ENCODE assay signal across 23 cellular contexts in the genomic region with DNA sequence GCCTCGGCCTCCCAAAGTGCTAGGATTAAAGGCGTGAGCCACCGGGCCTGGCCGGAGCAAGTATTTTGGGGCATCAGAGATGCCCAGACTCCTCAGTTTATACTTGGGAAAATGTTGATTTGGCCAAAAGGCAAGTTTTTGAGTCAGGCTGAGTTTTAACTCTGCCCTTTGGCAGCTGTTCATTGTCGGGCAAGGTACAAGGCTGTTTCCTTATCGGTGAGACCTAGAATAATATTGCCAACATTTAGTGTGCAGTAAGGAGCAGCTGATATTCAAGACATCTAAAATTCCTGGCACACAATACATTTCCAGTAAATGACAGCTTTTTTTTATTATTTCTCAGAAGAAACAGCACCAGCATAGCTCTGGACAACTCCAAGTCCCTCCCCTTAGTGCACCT.
DNase-seq lines count a peak whose midpoint lies in the region; ATAC-seq, FAIRE-seq and TF ChIP-seq lines count a peak whose summit lies in the region.
"Had no signal": no experiment of that assay in that cellular context is flagged by ENCODE, and none has a peak within 500 bp of the region (broad histone marks: within the 10 kb centered on the region; RNA-seq: fewer than 3 reads in every experiment).

No MANE protein-coding gene starts in this region.

- H3K4me3 ChIP-seq in liver (ENCODE audit: low read depth in 1 of 3, low read length in 3 of 3) (no peak overlapping the region), HepG2 (replicated peaks in 1 of 3; ENCODE audit: insufficient read depth in 1 of 3, low read depth in 2 of 3, low read length in 3 of 3) (no peak overlapping the region), osteoblast (ENCODE audit: insufficient read depth, low read length) (no peak overlapping the region), transverse colon (no peak overlapping the region)
- H3K4me3 ChIP-seq: BLaER1, HAP-1 had no signal

- WGBS in liver: 42% methylated on average over 6 of the region's 6 CpGs
- 68% methylated on average over 2 of the region's 6 CpGs for WGBS in HepG2 (ENCODE audit: low lambda C conversion rate)
- 70 to 100% methylated on average over 2 to 6 of the region's 6 CpGs for WGBS in transverse colon (ENCODE audit: low coverage in 1 of 2), 2 donors

- H3K9ac ChIP-seq in liver (ENCODE audit: low read depth in 1 of 2, low read length in 2 of 2) (no peak overlapping the region), HepG2 (ENCODE audit: insufficient read depth, low read depth, low read length) (no peak overlapping the region)
- H3K9ac ChIP-seq: BLaER1 had no signal

- H3K27me3 ChIP-seq in liver (ENCODE audit: control insufficient read depth in 4 of 4, insufficient read depth in 4 of 4, low read length in 3 of 4): no peaks in the 10 kb centered on the region
- H3K27me3 ChIP-seq in HepG2 (ENCODE audit: control insufficient read depth in 1 of 2, insufficient read depth in 2 of 2, low read length in 2 of 2): no peaks in the 10 kb centered on the region
- no peaks in the 10 kb centered on the region for H3K27me3 ChIP-seq in osteoblast (ENCODE audit: insufficient read depth, low read length)
- no peaks in the 10 kb centered on the region for H3K27me3 ChIP-seq in transverse colon
- H3K27me3 ChIP-seq: BLaER1 had no signal

- no TSS peak for BruUV-seq in HepG2 (replicated peaks; lab: Mats Ljungman, UMichigan)

- TF ChIP-seq CTCF in liver (IDR thresholded peaks at IDR 0.05; ENCODE audit: low read depth, low read length, missing input control) (no peak), HepG2 (CRISPR knock-in tag; IDR thresholded peaks at IDR 0.05) (no peak), osteoblast (IDR thresholded peaks at IDR 0.05; ENCODE audit: extremely low read depth, low read depth, low read length) (no peak), transverse colon (IDR thresholded peaks at IDR 0.05) (no peak)

- H2AFZ ChIP-seq in HepG2 (ENCODE audit: low read length): no peak overlapping the region
- H2AFZ ChIP-seq in osteoblast (ENCODE audit: low read length): no peak overlapping the region

- POLR2A ChIA-PET in HepG2 (lab: Yijun Ruan, JAX): no interaction called here

- TF ChIP-seq POLR2A in HepG2 (IDR thresholded peaks at IDR 0.05; ENCODE audit: insufficient read depth in 1 of 2, low read depth in 2 of 2, low read length in 2 of 2): no peak
- TF ChIP-seq POLR2A in transverse colon (IDR thresholded peaks at IDR 0.05): no peak

- no peak for ATAC-seq in HepG2
- peak; percentile 92 for ATAC-seq in left lobe of liver
- no peak for ATAC-seq in HG03520 (IDR thresholded peaks at IDR 0.05; ENCODE audit: unreplicated experiment)
- ATAC-seq in HG02938 (IDR thresholded peaks at IDR 0.05; ENCODE audit: unreplicated experiment): no peak
- ATAC-seq in HG03045 (IDR thresholded peaks at IDR 0.05; ENCODE audit: unreplicated experiment): no peak
- ATAC-seq: CD8-positive, alpha-beta T cell had no signal

- no peak for TF ChIP-seq EP300 in HepG2 (IDR thresholded peaks at IDR 0.05; ENCODE audit: low read depth in 2 of 2, low read length in 2 of 2)
- no peak for TF ChIP-seq EP300 in HepG2 (CRISPR knock-in tag; IDR thresholded peaks at IDR 0.05; ENCODE audit: borderline replicate concordance)
- TF ChIP-seq EP300 in transverse colon (IDR thresholded peaks at IDR 0.05; ENCODE audit: low read depth): no peak

- no peaks in the 10 kb centered on the region for H3K36me3 ChIP-seq in liver (ENCODE audit: control insufficient read depth in 4 of 4, insufficient read depth in 3 of 4, low read depth in 1 of 4, low read length in 3 of 4)
- H3K36me3 ChIP-seq in HepG2 (replicated peaks in 1 of 2; ENCODE audit: control insufficient read depth in 1 of 2, insufficient read depth in 2 of 2, low read length in 2 of 2): no peaks in the 10 kb centered on the region
- H3K36me3 ChIP-seq in osteoblast (ENCODE audit: insufficient read depth, low read length): no peaks in the 10 kb centered on the region
- no peaks in the 10 kb centered on the region for H3K36me3 ChIP-seq in transverse colon
- H3K36me3 ChIP-seq: BLaER1, HAP-1 had no signal

- DNase-seq in HepG2 (ENCODE audit: low spot score) (no peak), left lobe of liver (ENCODE audit: low spot score) (peak; percentile 70), osteoblast (ENCODE audit: insufficient read length, low spot score, missing footprints) (peak; percentile 74), transverse colon (peak; percentile 40)
- DNase-seq: Caco-2; CD4-positive, CD25-positive, alpha-beta regulatory T cell; CD8-positive, alpha-beta T cell; DMS153; DND-41; GOT3; HFFc6 had no signal

- in situ Hi-C loops in HepG2 (cut with HindIII; ENCODE audit: extremely low pct_ligation_motif_present, low pct_unique_long_range_greater_than_20kb) (no loop called here), transverse colon (cut with MboI; ENCODE audit: low pct_ligation_motif_present in 1 of 4, low pct_unique_long_range_greater_than_20kb in 1 of 4, low sequenced_read_pairs in 3 of 4) (no loop called here)

- CTCF ChIA-PET in HepG2 (lab: Yijun Ruan, JAX; ENCODE audit: low intra/inter-chr PET ratio, low total read pairs): no interaction called here

- TF ChIP-seq RAD21 in liver (IDR thresholded peaks at IDR 0.05) (peak in 1 of 2 donors; percentile 27), HepG2 (CRISPR knock-in tag; IDR thresholded peaks at IDR 0.05) (no peak)

- no peaks in the 10 kb centered on the region for H3K79me2 ChIP-seq in HepG2 (ENCODE audit: insufficient read depth, low read length)
- no peaks in the 10 kb centered on the region for H3K79me2 ChIP-seq in osteoblast (ENCODE audit: insufficient read depth, low read length)

- intact Hi-C loops in HepG2 (cut with micrococcal nuclease; ENCODE audit: unreplicated experiment): no loop called here
- intact Hi-C loops in transverse colon (cut with DNase I; ENCODE audit: low total_unique reads): no loop called here

- H4K20me1 ChIP-seq in HepG2 (ENCODE audit: insufficient read depth, low read length) (no peaks in the 10 kb centered on the region), osteoblast (ENCODE audit: insufficient read depth, low read length) (no peaks in the 10 kb centered on the region)
- H4K20me1 ChIP-seq: BLaER1 had no signal

- H3K4me1 ChIP-seq in liver (ENCODE audit: control insufficient read depth in 4 of 4, insufficient read depth in 4 of 4, low read length in 3 of 4) (peaks cover 0 to 14% (median 7%) of the 10 kb centered on the region in 4 donors), HepG2 (ENCODE audit: insufficient read depth, low read length) (peaks cover 26% of the 10 kb centered on the region), osteoblast (ENCODE audit: insufficient read depth, low read length) (no peaks in the 10 kb centered on the region), transverse colon (peaks cover 0 to 19% (median 9%) of the 10 kb centered on the region in 4 donors)
- H3K4me1 ChIP-seq: HAP-1 had no signal

- FAIRE-seq in HepG2 (lab: Jason Lieb, UNC): no peak
- FAIRE-seq: A204.1, G401.6, GM12892, H54 had no signal

- H3K27ac ChIP-seq in liver (ENCODE audit: low read depth in 1 of 2, low read length in 2 of 2) (no peak overlapping the region), HepG2 (ENCODE audit: extremely low read length, insufficient read depth, low read length) (no peak overlapping the region), osteoblast (ENCODE audit: low read depth, low read length) (no peak overlapping the region), transverse colon (peak overlapping the region in 2 of 4 donors; percentile 10 to 49)
- H3K27ac ChIP-seq: 22Rv1, BLaER1, C4-2B had no signal

- H3K9me3 ChIP-seq in liver (ENCODE audit: control insufficient read depth in 4 of 4, low read length in 3 of 4): peaks cover 0 to 5% (median 0%) of the 10 kb centered on the region in 4 donors
- H3K9me3 ChIP-seq in HepG2 (ENCODE audit: low read length): peaks cover 15% of the 10 kb centered on the region
- H3K9me3 ChIP-seq in osteoblast (ENCODE audit: low read depth, low read length): no peaks in the 10 kb centered on the region
- no peaks in the 10 kb centered on the region for H3K9me3 ChIP-seq in transverse colon
- H3K9me3 ChIP-seq: HAP-1 had no signal

- H3K4me2 ChIP-seq in HepG2 (ENCODE audit: low read depth, low read length) (no peak overlapping the region), osteoblast (ENCODE audit: insufficient read depth, low read length) (no peak overlapping the region)
- H3K4me2 ChIP-seq: BLaER1 had no signal

TF ChIP-seq in liver, 16 proteins besides CTCF, POLR2A, EP300 and RAD21 (continues in another document):
- TF ChIP-seq, protein P1, sequence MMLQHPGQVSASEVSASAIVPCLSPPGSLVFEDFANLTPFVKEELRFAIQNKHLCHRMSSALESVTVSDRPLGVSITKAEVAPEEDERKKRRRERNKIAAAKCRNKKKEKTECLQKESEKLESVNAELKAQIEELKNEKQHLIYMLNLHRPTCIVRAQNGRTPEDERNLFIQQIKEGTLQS (IDR thresholded peaks at IDR 0.05): no peak
- TF ChIP-seq YY1 (IDR thresholded peaks at IDR 0.05): peak; percentile 27
- TF ChIP-seq FOXA1 (IDR thresholded peaks at IDR 0.05): no peak
- TF ChIP-seq EGR1 (IDR thresholded peaks at IDR 0.05; ENCODE audit: low read depth in 2 of 2): no peak
- TF ChIP-seq RXRA (IDR thresholded peaks at IDR 0.05): peak in 1 of 2 donors; percentile 76

TF ChIP-seq in HepG2, 621 proteins besides CTCF, POLR2A, EP300 and RAD21:
- TF ChIP-seq JARID2 (CRISPR knock-in tag; IDR thresholded peaks at IDR 0.05; ENCODE audit: insufficient replicate concordance) (no peak), ESRRA (CRISPR knock-in tag; IDR thresholded peaks at IDR 0.05; ENCODE audit: low read depth) (no peak), POLR2G (IDR thresholded peaks at IDR 0.05; ENCODE audit: low read depth, low read length) (no peak), ZNF737 (CRISPR knock-in tag; IDR thresholded peaks at IDR 0.05; ENCODE audit: borderline replicate concordance) (no peak)
